8 cellular contexts compared by ENCODE assay signal in the genomic region with DNA sequence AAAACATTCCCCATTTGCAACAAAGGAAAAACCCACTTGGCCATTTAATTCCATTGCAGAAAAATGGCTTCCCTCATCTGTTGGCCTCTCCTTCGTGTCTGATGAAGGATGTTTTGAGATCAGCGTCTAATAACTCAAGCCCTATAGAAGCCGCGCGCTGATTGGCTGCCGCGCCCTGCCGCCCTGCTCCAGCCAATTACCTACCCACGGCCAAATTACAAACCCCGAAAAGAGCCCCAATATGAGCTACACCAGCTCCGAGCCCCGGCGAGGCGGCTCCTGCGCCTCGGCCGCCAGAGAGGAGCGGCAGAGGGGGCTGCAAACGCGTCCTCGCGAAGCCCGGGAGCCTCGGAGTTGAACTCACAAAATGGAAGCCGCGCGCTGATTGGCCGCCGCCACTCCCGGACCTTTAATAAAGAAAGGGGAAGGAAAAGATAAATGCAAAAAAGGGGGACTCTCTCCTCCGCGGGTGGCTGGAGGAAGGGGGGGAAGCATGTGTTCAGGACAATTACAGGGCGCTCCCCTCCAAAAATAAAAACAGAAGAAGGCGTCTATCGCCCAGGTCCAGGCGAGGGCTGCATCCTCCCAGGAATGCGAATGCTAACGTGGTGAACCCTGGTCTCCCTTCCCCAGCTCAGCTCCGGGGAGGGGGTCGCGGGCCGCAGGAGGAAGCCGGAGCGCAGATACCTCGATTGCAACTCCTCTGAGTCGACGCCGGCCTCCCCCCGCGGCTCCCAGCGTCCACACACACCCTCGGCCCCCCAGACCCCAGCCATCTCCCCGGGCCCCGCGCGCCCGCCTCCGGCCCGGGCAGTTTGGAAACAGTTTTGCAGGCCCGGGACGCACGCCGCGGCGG. TPM values are rescaled to one million over a fixed set of nuclear protein-coding genes. Genes with fewer than 3 reads are reported as not detected.
A peak's percentile ranks its signal among the peaks of the same experiment; 100 is the strongest.
DNase-seq lines count a peak whose midpoint lies in the region; ATAC-seq, FAIRE-seq and TF ChIP-seq lines count a peak whose summit lies in the region.

No MANE protein-coding gene starts in this region.

- in situ Hi-C loops in ACHN (cut with HindIII; ENCODE audit: low pct_ligation_motif_present, low pct_unique_long_range_greater_than_20kb, low sequenced_read_pairs): no loop called here

- ATAC-seq in GM18909 (IDR thresholded peaks at IDR 0.05; ENCODE audit: poor library complexity, unreplicated experiment): peak; percentile 42
- ATAC-seq in HG03342 (IDR thresholded peaks at IDR 0.05; ENCODE audit: unreplicated experiment): peak; percentile 37

- TF ChIP-seq POLR2A in spleen (IDR thresholded peaks at IDR 0.05): peak; percentile 94 to 98 (median 96)

- intact Hi-C loops in spleen (cut with DNase I; ENCODE audit: low total_unique reads): no loop called here

- DNase-seq in ACHN (peak; percentile 95), NCI-H460 (ENCODE audit: extremely low read depth, low read depth) (peak; percentile 94), cerebellar cortex (ENCODE audit: low spot score) (peak; percentile 98), spleen (peak; percentile 97)
- peak; percentile 87 for DNase-seq in activated CD4-positive, CD25-positive, alpha-beta regulatory T cell treated with anti-CD3 and anti-CD28 coated beads, Interleukin-2, amount 50 U/mL, for 72 hours

- FAIRE-seq in islet of Langerhans (lab: Jason Lieb, UNC): peak; percentile 86

- peak in 2 of 11 experiments; percentile 19 to 31 for TF ChIP-seq CTCF in spleen (IDR thresholded peaks at IDR 0.05 in 8 of 11, conservative IDR thresholded peaks at IDR 0.05 in 3 of 11)

- H3K9me3 ChIP-seq in spleen: no peaks in the 10 kb centered on the region

- peaks cover 0 to 34% (median 2%) of the 10 kb centered on the region in 6 donors for H3K36me3 ChIP-seq in spleen

- peaks cover 35 to 71% (median 50%) of the 10 kb centered on the region in 6 donors for H3K4me1 ChIP-seq in spleen

- H3K4me3 ChIP-seq in spleen: peak overlapping the region; percentile 66 to 92 (median 72)

- 0 to 1% (median 0%) methylated on average over 61 to 65 of the region's 65 CpGs for WGBS in spleen, 5 donors

- no peaks in the 10 kb centered on the region for H3K27me3 ChIP-seq in spleen (replicated peaks in 1 of 7)

- peak overlapping the region; percentile 99 to 100 (median 100) for H3K27ac ChIP-seq in spleen

RNA-seq across cellular contexts. Expression of gene SETD1B, which starts 0.7 kb away (rescaled TPM):
- 4.0 and 4.8 TPM in 2 replicates for total RNA-seq in NCI-H460 (2014; rRNA removed; shearing (Covaris generic))
- polyA plus RNA-seq in NCI-H460 (2014; cell fraction: nucleus; rRNA removed): 4.5 and 6.0 TPM in 2 replicates
- total RNA-seq in spleen: 10 to 100 TPM; 19.9 to 37.7 (median 31.8) TPM
- polyA plus RNA-seq in spleen: 10 to 100 TPM in 1 of 3 donors, 1 to 10 TPM in 2; 3.3 to 11.9 (median 5.3) TPM

RNA-seq across cellular contexts. Expression of gene RHOF, which starts 9.6 kb away (rescaled TPM):
- 43.9 and 44.5 TPM in 2 replicates for total RNA-seq in NCI-H460 (2014; rRNA removed; shearing (Covaris generic))
- 46.0 and 60.1 TPM in 2 replicates for polyA plus RNA-seq in NCI-H460 (2014; cell fraction: nucleus; rRNA removed)
- total RNA-seq in spleen: 10 to 100 TPM; 45.2 to 71.7 (median 54.6) TPM
- polyA plus RNA-seq in spleen: 10 to 100 TPM; 18.4 to 29.4 (median 20.3) TPM

RNA-seq across cellular contexts. Expression of gene HPD, which starts 55.6 kb away (rescaled TPM):
- total RNA-seq in NCI-H460 (2014; rRNA removed; shearing (Covaris generic)): 0.22 and 1.5 TPM in 2 replicates
- polyA plus RNA-seq in NCI-H460 (2014; cell fraction: nucleus; rRNA removed): 1.8 and 3.0 TPM in 2 replicates
- 1 to 10 TPM in 4 of 7 donors, under 1 TPM in 2, not detected in 1; 0.57 to 2.8 (median 1.7) TPM for total RNA-seq in spleen
- polyA plus RNA-seq in spleen: 1 to 10 TPM in 1 of 3 donors, under 1 TPM in 2; 0.78 to 1.5 (median 0.86) TPM

Comparison
In these comparisons a context has a peak if more than half of its experiments do, and no peak if none do; other contexts are left out.
1. Peak in every context shown above with its lines: DNase-seq, ATAC-seq, H3K4me3 ChIP-seq and H3K27ac ChIP-seq.